35 cellular contexts compared by ENCODE assay signal in the genomic region with DNA sequence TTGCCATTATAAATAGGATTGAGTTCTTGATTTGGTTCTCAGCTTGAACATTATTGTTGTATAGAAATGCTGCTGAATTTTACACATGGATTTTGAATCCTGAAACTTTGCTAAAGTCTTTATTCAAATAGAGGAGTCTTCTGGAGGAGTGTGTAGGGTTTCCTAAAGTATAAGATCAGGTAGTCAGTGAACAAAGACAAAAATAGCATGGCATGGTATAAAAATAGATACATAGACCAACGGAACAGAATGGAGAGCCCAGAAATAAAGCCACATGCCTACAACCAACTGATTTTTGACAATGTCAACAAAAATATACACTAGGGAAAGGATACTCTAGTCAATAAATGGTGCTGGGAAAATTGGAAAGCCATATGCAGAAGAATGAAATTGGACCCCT.
"Had no signal": no experiment of that assay in that cellular context is flagged by ENCODE, and none has a peak within 500 bp of the region (broad histone marks: within the 10 kb centered on the region; RNA-seq: fewer than 3 reads in every experiment).

No MANE protein-coding gene starts in this region.

- H3K27me3 Mint-ChIP-seq: activated B cell treated with CpG ODN at 0.5 μM for 24 hours; activated CD4-positive, alpha-beta T cell treated with anti-CD3 and anti-CD28 coated beads, Interleukin-2, amount 10 ng/mL, durations not matched to agents 24 days and 14 days; activated CD8-positive, alpha-beta T cell treated with anti-CD3 and anti-CD28 coated beads for 36 hours had no signal

- DNase-seq: activated B cell treated with CpG ODN at 0.5 μM for 24 hours; activated CD4-positive, alpha-beta memory T cell treated with anti-CD3 and anti-CD28 coated beads for 36 hours; activated CD4-positive, alpha-beta T cell treated with anti-CD3 and anti-CD28 coated beads for 4 hours; activated CD4-positive, alpha-beta T cell treated with anti-CD3 and anti-CD28 coated beads, Interleukin-2, amount 10 ng/mL, durations not matched to agents 24 days and 14 days; activated CD4-positive, alpha-beta T cell treated with anti-CD3 and anti-CD28 coated beads, Interleukin-2, amount 50 U/mL, for 1 hour; activated CD4-positive, alpha-beta T cell treated with anti-CD3 and anti-CD28 coated beads, Interleukin-2, amount 50 U/mL, for 4 hours; activated CD4-positive, CD25-positive, alpha-beta regulatory T cell treated with anti-CD3 and anti-CD28 coated beads, Interleukin-2, amount 50 U/mL, for 72 hours; activated CD8-positive, alpha-beta memory T cell treated with anti-CD3 and anti-CD28 coated beads, Interleukin-2, amount 50 U/mL, for 4 hours; activated CD8-positive, alpha-beta T cell treated with anti-CD3 and anti-CD28 coated beads for 36 hours; activated effector memory CD4-positive, alpha-beta T cell treated with anti-CD3 and anti-CD28 coated beads, Interleukin-2, amount 50 U/mL, for 16 hours; activated gamma-delta T cell treated with Interleukin-2 at 50 U/mL for 16 hours; activated naive CD4-positive, alpha-beta T cell; activated naive CD4-positive, alpha-beta T cell treated with anti-CD3 and anti-CD28 coated beads for 36 hours; activated naive CD4-positive, alpha-beta T cell treated with anti-CD3 and anti-CD28 coated beads, Interleukin-2, amount 50 U/mL, for 16 hours; activated naive CD8-positive, alpha-beta T cell treated with anti-CD3 and anti-CD28 coated beads for 36 hours; activated T-cell treated with anti-CD3 and anti-CD28 coated beads for 4 hours; activated T-cell treated with anti-CD3 and anti-CD28 coated beads, Interleukin-2, amount 50 U/mL, for 1 hour; activated T-cell treated with anti-CD3 and anti-CD28 coated beads, Interleukin-2, amount 50 U/mL, for 4 hours; activated T-cell treated with anti-CD3 and anti-CD28 coated beads, Interleukin-2, amount 50 U/mL, for 72 hours; adrenal gland; amniotic stem cell; aorta; body of pancreas; caudate nucleus; T-cell; T-helper 2 cell; T-helper 9 cell had no signal

- ATAC-seq: activated CD8-positive, alpha-beta T cell treated with anti-CD3 and anti-CD28 coated beads for 36 hours; activated naive CD4-positive, alpha-beta T cell treated with anti-CD3 and anti-CD28 coated beads, Interleukin-2, amount 50 U/mL, for 72 hours; activated T-cell treated with anti-CD3 and anti-CD28 coated beads, Interleukin-2, amount 50 U/mL, for 4 hours; activated T-cell treated with anti-CD3 and anti-CD28 coated beads, Interleukin-2, amount 50 U/mL, for 72 hours; activated T-helper 17 cell treated with anti-CD3 and anti-CD28 coated beads, Interleukin-2, amount 50 U/mL, for 72 hours; body of pancreas; T-cell had no signal

- H3K36me3 Mint-ChIP-seq: activated CD4-positive, alpha-beta memory T cell treated with anti-CD3 and anti-CD28 coated beads for 36 hours; activated naive CD8-positive, alpha-beta T cell treated with anti-CD3 and anti-CD28 coated beads for 36 hours; T-cell had no signal

- H3K4me1 Mint-ChIP-seq: activated B cell treated with CpG ODN at 0.5 μM for 24 hours; activated CD4-positive, alpha-beta T cell treated with anti-CD3 and anti-CD28 coated beads, Interleukin-2, amount 10 ng/mL, durations not matched to agents 24 days and 14 days; activated naive CD8-positive, alpha-beta T cell treated with anti-CD3 and anti-CD28 coated beads for 36 hours; activated T-helper 17 cell treated with anti-CD3 and anti-CD28 coated beads, Interleukin-2, amount 50 U/mL, for 72 hours; central memory CD8-positive, alpha-beta T cell; T-cell had no signal

- H3K4me3 ChIP-seq: adrenal gland, body of pancreas, cardiac muscle cell had no signal

- H3K9me3 Mint-ChIP-seq: activated CD4-positive, alpha-beta memory T cell treated with anti-CD3 and anti-CD28 coated beads for 36 hours; activated naive CD4-positive, alpha-beta T cell treated with anti-CD3 and anti-CD28 coated beads for 36 hours; T-helper 1 cell treated with Interleukin-12 subunit alpha and Interleukin-12 subunit beta and Interleukin-4 antibody, amounts not matched to agents 30 μg/mL and 1 μg/mL, for 36 hours; T-helper 2 cell treated with Interferon-gamma antibody and Interleukin-4, amounts not matched to agents 5 μg/mL and 100 μg/mL, for 36 hours had no signal

- H3K27me3 ChIP-seq: adrenal gland, body of pancreas, cardiac muscle cell had no signal

- H3K27ac ChIP-seq: adrenal gland, body of pancreas, cardiac muscle cell, VCaP had no signal

- H3K4me1 ChIP-seq: adrenal gland, body of pancreas had no signal

- H3K36me3 ChIP-seq: adrenal gland, cardiac muscle cell had no signal

- H3K4me3 Mint-ChIP-seq: activated B cell treated with CpG ODN at 0.5 μM for 24 hours; activated CD4-positive, alpha-beta memory T cell treated with anti-CD3 and anti-CD28 coated beads for 36 hours; activated CD4-positive, alpha-beta T cell treated with anti-CD3 and anti-CD28 coated beads, Interleukin-2, amount 10 ng/mL, durations not matched to agents 24 days and 14 days; activated CD8-positive, alpha-beta T cell treated with anti-CD3 and anti-CD28 coated beads for 36 hours; activated naive CD4-positive, alpha-beta T cell treated with anti-CD3 and anti-CD28 coated beads for 36 hours; activated naive CD8-positive, alpha-beta T cell treated with anti-CD3 and anti-CD28 coated beads for 36 hours; activated T-cell treated with anti-CD3 and anti-CD28 coated beads, Interleukin-2, amount 50 U/mL, for 4 hours; activated T-cell treated with anti-CD3 and anti-CD28 coated beads, Interleukin-2, amount 50 U/mL, for 72 hours; activated T-helper 1 cell treated with anti-CD3 and anti-CD28 coated beads, Interleukin-12 subunit alpha, Interleukin-12 subunit beta, Interleukin-2, Interleukin-4 antibody, amounts not matched to agents 30 ng/mL and 10 ng/mL and 1 ng/mL, durations not matched to agents 14 hours and 24 hours and 36 hours; activated T-helper 17 cell treated with anti-CD3 and anti-CD28 coated beads, Interleukin-2, amount 50 U/mL, for 72 hours; central memory CD8-positive, alpha-beta T cell; T-cell; T-helper 1 cell treated with Interleukin-12 subunit alpha and Interleukin-12 subunit beta and Interleukin-4 antibody, amounts not matched to agents 30 μg/mL and 1 μg/mL, for 36 hours; T-helper 2 cell treated with Interferon-gamma antibody and Interleukin-4, amounts not matched to agents 5 μg/mL and 100 μg/mL, for 36 hours had no signal

- H3K27ac Mint-ChIP-seq: activated B cell treated with CpG ODN at 0.5 μM for 24 hours; activated CD4-positive, alpha-beta memory T cell treated with anti-CD3 and anti-CD28 coated beads for 36 hours; activated CD4-positive, alpha-beta T cell treated with anti-CD3 and anti-CD28 coated beads, Interleukin-2, amount 10 ng/mL, durations not matched to agents 24 days and 14 days; activated CD8-positive, alpha-beta T cell treated with anti-CD3 and anti-CD28 coated beads for 36 hours; activated naive CD4-positive, alpha-beta T cell treated with anti-CD3 and anti-CD28 coated beads for 36 hours; activated naive CD4-positive, alpha-beta T cell treated with anti-CD3 and anti-CD28 coated beads, Interleukin-2, amount 50 U/mL, for 72 hours; activated naive CD8-positive, alpha-beta T cell treated with anti-CD3 and anti-CD28 coated beads for 36 hours; activated T-cell treated with anti-CD3 and anti-CD28 coated beads, Interleukin-2, amount 50 U/mL, for 72 hours; activated T-helper 1 cell treated with anti-CD3 and anti-CD28 coated beads, Interleukin-12 subunit alpha, Interleukin-12 subunit beta, Interleukin-2, Interleukin-4 antibody, amounts not matched to agents 30 ng/mL and 10 ng/mL and 1 ng/mL, durations not matched to agents 14 hours and 24 hours and 36 hours; activated T-helper 17 cell treated with anti-CD3 and anti-CD28 coated beads, Interleukin-2, amount 50 U/mL, for 72 hours; T-cell; T-helper 1 cell treated with Interleukin-12 subunit alpha and Interleukin-12 subunit beta and Interleukin-4 antibody, amounts not matched to agents 30 μg/mL and 1 μg/mL, for 36 hours; T-helper 2 cell treated with Interferon-gamma antibody and Interleukin-4, amounts not matched to agents 5 μg/mL and 100 μg/mL, for 36 hours had no signal

- H3K9me3 ChIP-seq: adrenal gland, body of pancreas had no signal
